42 cellular contexts compared by ENCODE assay signal in the genomic region with DNA sequence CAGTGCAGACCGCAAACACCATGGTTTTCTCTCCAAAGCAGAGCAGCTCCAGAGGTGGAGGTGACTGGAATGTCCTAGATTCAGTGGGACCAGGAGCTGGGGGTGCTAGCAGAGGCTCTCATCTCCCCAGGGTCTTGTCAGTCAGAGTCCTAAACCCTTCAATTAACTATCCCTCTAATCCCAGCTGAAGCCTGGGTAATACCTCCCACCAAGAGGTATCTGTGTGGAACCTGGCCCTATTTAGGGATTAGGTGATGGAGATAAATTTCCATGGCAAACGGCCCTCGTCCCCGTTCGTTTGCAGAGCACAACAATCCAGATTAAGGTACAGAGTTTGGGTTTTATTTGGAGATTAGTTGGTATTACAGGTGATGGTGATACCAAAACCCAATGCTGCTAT. TPM values are rescaled to one million over a fixed set of nuclear protein-coding genes. Genes with fewer than 3 reads are reported as not detected.
"Had no signal": no experiment of that assay in that cellular context is flagged by ENCODE, and none has a peak within 500 bp of the region (broad histone marks: within the 10 kb centered on the region; RNA-seq: fewer than 3 reads in every experiment).

No MANE protein-coding gene starts in this region.

- DNase-seq: activated CD4-positive, alpha-beta memory T cell treated with anti-CD3 and anti-CD28 coated beads, Interleukin-2, amount 10 ng/mL, durations not matched to agents 7 days and 5 days; activated CD4-positive, alpha-beta T cell treated with anti-CD3 and anti-CD28 coated beads for 1 hour; activated CD4-positive, alpha-beta T cell treated with anti-CD3 and anti-CD28 coated beads for 36 hours; activated CD4-positive, alpha-beta T cell treated with anti-CD3 and anti-CD28 coated beads for 48 hours; activated CD4-positive, alpha-beta T cell treated with anti-CD3 and anti-CD28 coated beads, Interleukin-2, amount 10 ng/mL, durations not matched to agents 7 days and 5 days; activated CD4-positive, alpha-beta T cell treated with anti-CD3 and anti-CD28 coated beads, Interleukin-2, amount 50 U/mL, for 48 hours; activated CD4-positive, CD25-positive, alpha-beta regulatory T cell; activated CD8-positive, alpha-beta memory T cell treated with anti-CD3 and anti-CD28 coated beads for 24 hours; activated CD8-positive, alpha-beta memory T cell treated with anti-CD3 and anti-CD28 coated beads, Interleukin-2, amount 10 ng/mL, durations not matched to agents 7 days and 5 days; activated CD8-positive, alpha-beta memory T cell treated with anti-CD3 and anti-CD28 coated beads, Interleukin-2, amount 50 U/mL, for 48 hours; activated CD8-positive, alpha-beta T cell treated with anti-CD3 and anti-CD28 coated beads, Interleukin-2, amount 10 ng/mL, durations not matched to agents 7 days and 5 days; activated effector memory CD4-positive, alpha-beta T cell treated with Interleukin-2 at 50 U/mL for 16 hours; activated gamma-delta T cell; activated naive CD4-positive, alpha-beta T cell treated with anti-CD3 and anti-CD28 coated beads, Interleukin-2, amount 10 ng/mL, durations not matched to agents 7 days and 5 days; activated naive CD4-positive, alpha-beta T cell treated with Interleukin-2 at 50 U/mL for 16 hours; activated naive CD8-positive, alpha-beta T cell treated with anti-CD3 and anti-CD28 coated beads, Interleukin-2, amount 10 ng/mL, durations not matched to agents 7 days and 5 days; activated naive CD8-positive, alpha-beta T cell treated with anti-CD3 and anti-CD28 coated beads, Interleukin-2, amount 50 U/mL, for 24 hours; activated T-cell treated with anti-CD3 and anti-CD28 coated beads, Interleukin-2, amount 50 U/mL, for 24 hours; activated T-cell treated with anti-CD3 and anti-CD28 coated beads, Interleukin-2, amount 50 U/mL, for 48 hours; amygdala; anterior cingulate cortex; caudate nucleus; cerebellar nuclear complex; T-helper 1 cell; T-helper 2 cell; T-helper 9 cell had no signal

- H3K4me3 ChIP-seq: ascending aorta, cardiac muscle cell had no signal

- H3K4me3 Mint-ChIP-seq: activated CD4-positive, alpha-beta memory T cell treated with anti-CD3 and anti-CD28 coated beads, Interleukin-2, amount 10 ng/mL, durations not matched to agents 7 days and 5 days; activated CD4-positive, alpha-beta T cell treated with anti-CD3 and anti-CD28 coated beads for 36 hours; activated CD4-positive, alpha-beta T cell treated with anti-CD3 and anti-CD28 coated beads, Interleukin-2, amount 10 ng/mL, durations not matched to agents 7 days and 5 days; activated CD8-positive, alpha-beta memory T cell treated with anti-CD3 and anti-CD28 coated beads, Interleukin-2, amount 10 ng/mL, durations not matched to agents 7 days and 5 days; activated CD8-positive, alpha-beta T cell treated with anti-CD3 and anti-CD28 coated beads, Interleukin-2, amount 10 ng/mL, durations not matched to agents 7 days and 5 days; activated naive CD4-positive, alpha-beta T cell treated with anti-CD3 and anti-CD28 coated beads, Interleukin-2, amount 10 ng/mL, durations not matched to agents 7 days and 5 days; activated naive CD4-positive, alpha-beta T cell treated with anti-CD3 and anti-CD28 coated beads, Interleukin-2, amount 50 U/mL, for 24 hours; activated naive CD8-positive, alpha-beta T cell; activated naive CD8-positive, alpha-beta T cell treated with anti-CD3 and anti-CD28 coated beads, Interleukin-2, amount 10 ng/mL, durations not matched to agents 7 days and 5 days; activated naive CD8-positive, alpha-beta T cell treated with anti-CD3 and anti-CD28 coated beads, Interleukin-2, amount 50 U/mL, for 24 hours; activated T-cell treated with anti-CD3 and anti-CD28 coated beads, Interleukin-2, amount 50 U/mL, for 24 hours; central memory CD8-positive, alpha-beta T cell; T-helper 1 cell treated with Interleukin-12 subunit alpha and Interleukin-12 subunit beta and Interleukin-4 antibody, amounts not matched to agents 30 μg/mL and 1 μg/mL, for 36 hours; T-helper 2 cell treated with Interferon-gamma antibody and Interleukin-4, amounts not matched to agents 5 μg/mL and 100 μg/mL, for 36 hours; WTC11 had no signal

- H3K27me3 Mint-ChIP-seq: activated CD4-positive, alpha-beta memory T cell treated with anti-CD3 and anti-CD28 coated beads, Interleukin-2, amount 10 ng/mL, durations not matched to agents 7 days and 5 days; activated CD4-positive, alpha-beta T cell treated with anti-CD3 and anti-CD28 coated beads for 36 hours; activated CD4-positive, alpha-beta T cell treated with anti-CD3 and anti-CD28 coated beads, Interleukin-2, amount 10 ng/mL, durations not matched to agents 7 days and 5 days; activated CD8-positive, alpha-beta memory T cell treated with anti-CD3 and anti-CD28 coated beads, Interleukin-2, amount 10 ng/mL, durations not matched to agents 7 days and 5 days; activated naive CD4-positive, alpha-beta T cell treated with anti-CD3 and anti-CD28 coated beads, Interleukin-2, amount 10 ng/mL, durations not matched to agents 7 days and 5 days; activated naive CD4-positive, alpha-beta T cell treated with anti-CD3 and anti-CD28 coated beads, Interleukin-2, amount 50 U/mL, for 24 hours; activated naive CD8-positive, alpha-beta T cell; activated naive CD8-positive, alpha-beta T cell treated with anti-CD3 and anti-CD28 coated beads, Interleukin-2, amount 10 ng/mL, durations not matched to agents 7 days and 5 days; activated naive CD8-positive, alpha-beta T cell treated with anti-CD3 and anti-CD28 coated beads, Interleukin-2, amount 50 U/mL, for 24 hours; activated T-cell treated with anti-CD3 and anti-CD28 coated beads, Interleukin-2, amount 50 U/mL, for 24 hours; brain; central memory CD8-positive, alpha-beta T cell had no signal

- H3K27me3 ChIP-seq: ascending aorta, cardiac muscle cell had no signal

- H3K9me3 ChIP-seq: ascending aorta had no signal

- H3K27ac Mint-ChIP-seq: activated CD4-positive, alpha-beta memory T cell treated with anti-CD3 and anti-CD28 coated beads, Interleukin-2, amount 10 ng/mL, durations not matched to agents 7 days and 5 days; activated CD4-positive, alpha-beta T cell treated with anti-CD3 and anti-CD28 coated beads for 36 hours; activated CD4-positive, alpha-beta T cell treated with anti-CD3 and anti-CD28 coated beads, Interleukin-2, amount 10 ng/mL, durations not matched to agents 7 days and 5 days; activated CD8-positive, alpha-beta memory T cell treated with anti-CD3 and anti-CD28 coated beads, Interleukin-2, amount 10 ng/mL, durations not matched to agents 7 days and 5 days; activated CD8-positive, alpha-beta T cell treated with anti-CD3 and anti-CD28 coated beads, Interleukin-2, amount 10 ng/mL, durations not matched to agents 7 days and 5 days; activated naive CD4-positive, alpha-beta T cell treated with anti-CD3 and anti-CD28 coated beads, Interleukin-2, amount 10 ng/mL, durations not matched to agents 7 days and 5 days; activated naive CD4-positive, alpha-beta T cell treated with anti-CD3 and anti-CD28 coated beads, Interleukin-2, amount 50 U/mL, for 24 hours; activated naive CD8-positive, alpha-beta T cell; activated naive CD8-positive, alpha-beta T cell treated with anti-CD3 and anti-CD28 coated beads, Interleukin-2, amount 10 ng/mL, durations not matched to agents 7 days and 5 days; activated naive CD8-positive, alpha-beta T cell treated with anti-CD3 and anti-CD28 coated beads, Interleukin-2, amount 50 U/mL, for 24 hours; activated T-helper 2 cell treated with anti-CD3 and anti-CD28 coated beads, Interferon-gamma antibody, Interleukin-2, Interleukin-4, amounts not matched to agents 10 μg/mL and 5 μg/mL and 100 μg/mL, durations not matched to agents 14 hours and 24 hours and 36 hours; brain; T-helper 1 cell treated with Interleukin-12 subunit alpha and Interleukin-12 subunit beta and Interleukin-4 antibody, amounts not matched to agents 30 μg/mL and 1 μg/mL, for 36 hours; T-helper 2 cell treated with Interferon-gamma antibody and Interleukin-4, amounts not matched to agents 5 μg/mL and 100 μg/mL, for 36 hours; WTC11 had no signal

- H3K27ac ChIP-seq: ascending aorta, cardiac muscle cell, VCaP had no signal

- FAIRE-seq: bronchial epithelial cell, TTC549 had no signal

- H3K9me3 Mint-ChIP-seq: activated CD4-positive, alpha-beta memory T cell treated with anti-CD3 and anti-CD28 coated beads, Interleukin-2, amount 10 ng/mL, durations not matched to agents 7 days and 5 days; activated CD4-positive, alpha-beta T cell treated with anti-CD3 and anti-CD28 coated beads, Interleukin-2, amount 10 ng/mL, durations not matched to agents 7 days and 5 days; activated naive CD4-positive, alpha-beta T cell treated with anti-CD3 and anti-CD28 coated beads, Interleukin-2, amount 10 ng/mL, durations not matched to agents 7 days and 5 days; activated naive CD4-positive, alpha-beta T cell treated with anti-CD3 and anti-CD28 coated beads, Interleukin-2, amount 50 U/mL, for 24 hours; activated naive CD8-positive, alpha-beta T cell treated with anti-CD3 and anti-CD28 coated beads, Interleukin-2, amount 10 ng/mL, durations not matched to agents 7 days and 5 days; activated naive CD8-positive, alpha-beta T cell treated with anti-CD3 and anti-CD28 coated beads, Interleukin-2, amount 50 U/mL, for 24 hours; activated T-cell treated with anti-CD3 and anti-CD28 coated beads, Interleukin-2, amount 50 U/mL, for 24 hours; activated T-helper 2 cell treated with anti-CD3 and anti-CD28 coated beads, Interferon-gamma antibody, Interleukin-2, Interleukin-4, amounts not matched to agents 10 μg/mL and 5 μg/mL and 100 μg/mL, durations not matched to agents 14 hours and 24 hours and 36 hours; brain; central memory CD8-positive, alpha-beta T cell; T-helper 1 cell treated with Interleukin-12 subunit alpha and Interleukin-12 subunit beta and Interleukin-4 antibody, amounts not matched to agents 30 μg/mL and 1 μg/mL, for 36 hours; T-helper 2 cell treated with Interferon-gamma antibody and Interleukin-4, amounts not matched to agents 5 μg/mL and 100 μg/mL, for 36 hours; WTC11 had no signal

- H3K36me3 Mint-ChIP-seq: activated naive CD8-positive, alpha-beta T cell; activated naive CD8-positive, alpha-beta T cell treated with anti-CD3 and anti-CD28 coated beads, Interleukin-2, amount 10 ng/mL, durations not matched to agents 7 days and 5 days had no signal

- ATAC-seq: activated CD4-positive, alpha-beta T cell treated with anti-CD3 and anti-CD28 coated beads for 36 hours; activated CD4-positive, CD25-positive, alpha-beta regulatory T cell treated with anti-CD3 and anti-CD28 coated beads, Interleukin-2, amount 50 U/mL, for 24 hours; activated CD8-positive, alpha-beta memory T cell treated with anti-CD3 and anti-CD28 coated beads, Interleukin-2, amount 10 ng/mL, durations not matched to agents 7 days and 5 days; activated CD8-positive, alpha-beta T cell treated with anti-CD3 and anti-CD28 coated beads, Interleukin-2, amount 10 ng/mL, durations not matched to agents 7 days and 5 days; activated naive CD8-positive, alpha-beta T cell treated with anti-CD3 and anti-CD28 coated beads, Interleukin-2, amount 50 U/mL, for 24 hours; WTC11 had no signal

RNA-seq across cellular contexts. Expression of a gene that starts 1.8 kb away (rescaled TPM):
- total RNA-seq: activated CD4-positive, alpha-beta memory T cell treated with anti-CD3 and anti-CD28 coated beads, Interleukin-2, amount 10 ng/mL, durations not matched to agents 7 days and 5 days; activated CD4-positive, alpha-beta T cell treated with anti-CD3 and anti-CD28 coated beads for 36 hours; activated CD4-positive, alpha-beta T cell treated with anti-CD3 and anti-CD28 coated beads, Interleukin-2, amount 10 ng/mL, durations not matched to agents 7 days and 5 days; activated CD8-positive, alpha-beta memory T cell treated with anti-CD3 and anti-CD28 coated beads, Interleukin-2, amount 10 ng/mL, durations not matched to agents 7 days and 5 days; activated CD8-positive, alpha-beta T cell treated with anti-CD3 and anti-CD28 coated beads, Interleukin-2, amount 10 ng/mL, durations not matched to agents 7 days and 5 days; activated naive CD8-positive, alpha-beta T cell treated with anti-CD3 and anti-CD28 coated beads, Interleukin-2, amount 10 ng/mL, durations not matched to agents 7 days and 5 days; activated T-helper 2 cell treated with anti-CD3 and anti-CD28 coated beads, Interferon-gamma antibody, Interleukin-2, Interleukin-4, amounts not matched to agents 10 μg/mL and 5 μg/mL and 100 μg/mL, durations not matched to agents 14 hours and 24 hours and 36 hours; ascending aorta; bronchial epithelial cell; cardiac muscle cell; chondrocyte; WTC11 had no signal
- polyA plus RNA-seq: adipose tissue had no signal

RNA-seq across cellular contexts. Expression of a gene that starts 6.9 kb away (rescaled TPM):
- total RNA-seq: activated CD8-positive, alpha-beta T cell treated with anti-CD3 and anti-CD28 coated beads, Interleukin-2, amount 10 ng/mL, durations not matched to agents 7 days and 5 days had no signal
